Comparison of ENCODE assay signal across 1 cellular context in the genomic region with DNA sequence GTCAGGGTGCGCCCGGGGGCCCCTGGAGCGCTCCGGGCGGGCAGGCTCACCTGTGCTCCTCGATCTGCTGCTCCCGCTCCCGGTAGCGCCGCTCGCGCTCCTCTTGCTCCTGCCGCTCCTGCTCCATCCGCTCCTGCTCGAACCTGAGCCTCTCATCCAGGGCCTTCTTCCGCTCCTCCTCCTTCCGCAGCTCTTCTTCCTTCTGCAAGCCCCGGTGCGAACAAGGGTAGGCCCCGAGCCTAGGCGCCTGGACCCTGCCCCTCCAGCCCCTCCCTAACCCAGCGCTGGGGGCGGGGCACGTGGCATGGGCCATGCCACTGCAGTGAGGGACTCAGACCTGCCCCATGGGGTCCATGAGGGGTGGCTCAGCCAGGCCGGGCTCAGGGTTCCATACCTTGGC.
A peak's percentile ranks its signal among the peaks of the same experiment; 100 is the strongest.
TF ChIP-seq lines count a peak whose summit lies in the region.

No MANE protein-coding gene starts in this region.

TF ChIP-seq in H1, 55 proteins besides CTCF, POLR2A, EP300 and RAD21:
- no peak for TF ChIP-seq HDAC2 (IDR thresholded peaks at IDR 0.05; ENCODE audit: borderline replicate concordance in 1 of 2, low read depth in 2 of 2, low read length in 2 of 2)
- no peak for TF ChIP-seq BCL11A (IDR thresholded peaks at IDR 0.05; ENCODE audit: low read depth in 2 of 2, low read length in 2 of 2)
- 0 out of 2 replicates have a peak, but pooled peaks have one; percentile 7 for TF ChIP-seq POLR2AphosphoS5 (IDR thresholded peaks at IDR 0.05; ENCODE audit: low read depth, low read length)
